Comparison of ENCODE assay signal across 16 cellular contexts in the genomic region with DNA sequence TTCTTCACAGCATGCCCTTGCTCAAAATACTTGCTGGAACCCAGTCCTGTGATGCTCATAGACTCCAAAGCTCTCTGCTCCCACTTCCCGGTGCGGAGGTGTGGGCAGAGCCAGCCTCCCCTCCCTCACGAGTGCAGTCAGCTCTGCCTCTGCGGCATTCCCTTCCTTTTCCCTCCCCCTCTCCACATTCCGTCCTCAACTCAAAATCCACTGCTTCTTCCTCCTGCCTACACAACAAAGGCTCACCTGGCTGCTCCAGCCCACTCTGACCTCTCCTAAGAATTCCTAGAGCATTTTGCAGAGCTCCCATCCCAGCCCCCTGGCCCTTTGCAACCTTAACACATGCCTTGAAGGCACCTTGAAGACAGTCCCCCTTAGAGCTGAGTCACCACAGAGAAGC.
DNase-seq lines count a peak whose midpoint lies in the region; ATAC-seq, FAIRE-seq and TF ChIP-seq lines count a peak whose summit lies in the region.
"Had no signal": no experiment of that assay in that cellular context is flagged by ENCODE, and none has a peak within 500 bp of the region (broad histone marks: within the 10 kb centered on the region; RNA-seq: fewer than 3 reads in every experiment).

No MANE protein-coding gene starts in this region.

- no peak overlapping the region for H2BK15ac ChIP-seq in H9 (ENCODE audit: low read depth, low read length)

- no peak for FAIRE-seq in keratinocyte (lab: Jason Lieb, UNC)
- FAIRE-seq in HepG2 (lab: Jason Lieb, UNC): no peak

- H3K27ac ChIP-seq in H9 (ENCODE audit: insufficient read length, low read depth, low read length) (no peak overlapping the region), keratinocyte (ENCODE audit: control insufficient read depth, insufficient read depth, low read length) (peak overlapping the region; percentile 94), HepG2 (ENCODE audit: extremely low read length, insufficient read depth, low read length) (no peak overlapping the region)

- no peaks in the 10 kb centered on the region; a peak in 1 of 7 replicates for H3K36me3 Mint-ChIP-seq in H9 (ENCODE audit: insufficient read depth in 1 of 3, low read depth in 3 of 3)
- H3K36me3 Mint-ChIP-seq in chondrocyte (ENCODE audit: low read depth): no peaks in the 10 kb centered on the region

- H2BK20ac ChIP-seq in H9 (ENCODE audit: low read depth, low read length, poor library complexity, severe bottlenecking): no peak overlapping the region

- H2AFZ ChIP-seq in H9 (ENCODE audit: low read length): no peak overlapping the region
- no peak overlapping the region for H2AFZ ChIP-seq in keratinocyte (ENCODE audit: control insufficient read depth, low read length)
- no peak overlapping the region for H2AFZ ChIP-seq in HepG2 (ENCODE audit: low read length)

- H3K27ac Mint-ChIP-seq in H9: peak overlapping the region; percentile 4 to 66 (median 34); a peak in 5 of 7 replicates
- H3K27ac Mint-ChIP-seq in chondrocyte (ENCODE audit: unreplicated experiment): peak overlapping the region; percentile 98
- H3K27ac Mint-ChIP-seq: activated T-helper 17 cell treated with anti-CD3 and anti-CD28 coated beads, Interleukin-2, amount 50 U/mL, for 72 hours; T-helper 17 cell had no signal

- in situ Hi-C loops in HepG2 (cut with HindIII; ENCODE audit: extremely low pct_ligation_motif_present, low pct_unique_long_range_greater_than_20kb): no loop called here

- H3K9me3 ChIP-seq in H9 (ENCODE audit: control insufficient read depth, low read depth, low read length) (no peaks in the 10 kb centered on the region), keratinocyte (ENCODE audit: control insufficient read depth, low read depth, low read length) (no peaks in the 10 kb centered on the region), skeletal muscle satellite cell (replicated peaks; ENCODE audit: low read length) (no peaks in the 10 kb centered on the region), HepG2 (ENCODE audit: low read length) (no peaks in the 10 kb centered on the region)
- H3K9me3 ChIP-seq: vagina had no signal

- H3K23ac ChIP-seq in H9 (ENCODE audit: insufficient read length, low read depth, low read length): no peak overlapping the region

- H3K36me3 ChIP-seq in keratinocyte (ENCODE audit: control insufficient read depth in 2 of 2, extremely low read depth in 1 of 2, insufficient read depth in 2 of 2, low read length in 2 of 2) (no peaks in the 10 kb centered on the region), skeletal muscle satellite cell (ENCODE audit: insufficient read depth, low read length) (no peaks in the 10 kb centered on the region), HepG2 (replicated peaks in 1 of 2; ENCODE audit: control insufficient read depth in 1 of 2, insufficient read depth in 2 of 2, low read length in 2 of 2) (no peaks in the 10 kb centered on the region)
- H3K36me3 ChIP-seq: vagina had no signal

- no peak overlapping the region for H3K56ac ChIP-seq in H9 (ENCODE audit: insufficient read length, low read depth, low read length)

- H3K4me3 Mint-ChIP-seq in H9 (no peak overlapping the region; a peak in 1 of 5 replicates), chondrocyte (ENCODE audit: unreplicated experiment) (no peak overlapping the region)
- H3K4me3 Mint-ChIP-seq: activated T-helper 17 cell treated with anti-CD3 and anti-CD28 coated beads, Interleukin-2, amount 50 U/mL, for 72 hours; T-helper 17 cell had no signal

- no peak overlapping the region for H4K5ac ChIP-seq in H9 (ENCODE audit: insufficient read length, low read depth, low read length)

- CTCF ChIA-PET in HepG2 (lab: Yijun Ruan, JAX; ENCODE audit: low intra/inter-chr PET ratio, low total read pairs): no interaction called here

- H3K14ac ChIP-seq in H9 (ENCODE audit: insufficient read depth, low read length): no peak overlapping the region

- no peak overlapping the region for H2AK5ac ChIP-seq in H9 (ENCODE audit: insufficient read length, low read length)

- TF ChIP-seq CTCF in H9 (conservative IDR thresholded peaks at IDR 0.05) (no peak), chondrocyte (IDR thresholded peaks at IDR 0.05) (no peak), keratinocyte (optimal IDR thresholded peaks at IDR 0.05 in 1 of 3, IDR thresholded peaks at IDR 0.05 in 1 of 3, conservative IDR thresholded peaks at IDR 0.05 in 1 of 3; ENCODE audit: extremely low read depth in 1 of 3, insufficient read depth in 2 of 3, low read length in 3 of 3) (no peak), HepG2 (CRISPR knock-in tag; IDR thresholded peaks at IDR 0.05) (no peak)

- no peaks in the 10 kb centered on the region for H3K23me2 ChIP-seq in H9 (ENCODE audit: insufficient read length, low read depth, low read length, poor library complexity, severe bottlenecking)

- H3K4me1 ChIP-seq in H9 (ENCODE audit: insufficient read depth, low read length) (no peaks in the 10 kb centered on the region), keratinocyte (ENCODE audit: control insufficient read depth, extremely low read depth, insufficient read depth, low read length) (peaks cover 83% of the 10 kb centered on the region), skeletal muscle satellite cell (ENCODE audit: control insufficient read depth, insufficient read depth, low read length) (peaks cover 51% of the 10 kb centered on the region), HepG2 (ENCODE audit: insufficient read depth, low read length) (no peaks in the 10 kb centered on the region)

- H3K79me2 ChIP-seq in H9 (ENCODE audit: insufficient read depth, low read length) (no peaks in the 10 kb centered on the region), keratinocyte (ENCODE audit: control insufficient read depth, insufficient read depth, low read length) (no peaks in the 10 kb centered on the region), HepG2 (ENCODE audit: insufficient read depth, low read length) (no peaks in the 10 kb centered on the region)

- no peak overlapping the region for H3K18ac ChIP-seq in H9 (ENCODE audit: insufficient read length, low read depth, low read length)

- no peak overlapping the region for H3T11ph ChIP-seq in H9 (ENCODE audit: low read length)

- WGBS in H9 (ENCODE audit: extremely low coverage, insufficient read length, low lambda C conversion rate): no CpG with 5 or more reads among the region's 5 CpGs
- 11% methylated on average over 5 of the region's 5 CpGs for WGBS in HepG2 (ENCODE audit: low lambda C conversion rate)

- DNase-seq in H9: peak; percentile 50
- DNase-seq in chondrocyte (ENCODE audit: low spot score): no peak
- DNase-seq in keratinocyte (ENCODE audit: low read depth, low spot score): no peak
- DNase-seq in NCI-H748 treated with DMSO at 0.1 percent for 48 hours (lab: John Stamatoyannopoulos, UW): no peak
- no peak for DNase-seq in HepG2 (ENCODE audit: low spot score)
- DNase-seq in middle frontal gyrus (ENCODE audit: extremely low spot score, low spot score): no peak
- DNase-seq: central memory CD4-positive, alpha-beta T cell; effector CD8-positive, alpha-beta T cell; NCI-H187; NCI-H345; stimulated activated naive CD4-positive, alpha-beta T cell; T-helper 17 cell had no signal

- no peaks in the 10 kb centered on the region for H4K20me1 ChIP-seq in H9 (ENCODE audit: control insufficient read depth, insufficient read depth, insufficient read length)
- H4K20me1 ChIP-seq in keratinocyte (ENCODE audit: control insufficient read depth, extremely low read depth, insufficient read depth, low read length): no peaks in the 10 kb centered on the region
- no peaks in the 10 kb centered on the region for H4K20me1 ChIP-seq in HepG2 (ENCODE audit: insufficient read depth, low read length)

- no peak overlapping the region for H2BK5ac ChIP-seq in H9 (ENCODE audit: insufficient read length, low read length)

- dilution Hi-C loops in keratinocyte (cut with MboI; ENCODE audit: extremely low pct_ligation_motif_present, low sequenced_read_pairs): loop anchor here (5.0 kb wide), 1 partner anchor 40 kb away; no protein-coding TSS in a partner anchor

- H3K79me1 ChIP-seq in H9 (ENCODE audit: insufficient read depth, low read depth, low read length, poor library complexity, severe bottlenecking): no peaks in the 10 kb centered on the region

- TF ChIP-seq RAD21 in HepG2 (CRISPR knock-in tag; IDR thresholded peaks at IDR 0.05): no peak

- POLR2A ChIA-PET in HepG2 (lab: Yijun Ruan, JAX): no interaction called here

- H4K91ac ChIP-seq in H9 (ENCODE audit: insufficient read length, low read depth, low read length): no peak overlapping the region

- intact Hi-C loops in HepG2 (cut with micrococcal nuclease; ENCODE audit: unreplicated experiment): no loop called here

- no peak for TF ChIP-seq EP300 in HepG2 (IDR thresholded peaks at IDR 0.05; ENCODE audit: low read depth in 2 of 2, low read length in 2 of 2)
- TF ChIP-seq EP300 in HepG2 (CRISPR knock-in tag; IDR thresholded peaks at IDR 0.05; ENCODE audit: borderline replicate concordance): no peak

- no TSS peak for BruUV-seq in HepG2 (replicated peaks; lab: Mats Ljungman, UMichigan)

- H3K27me3 ChIP-seq in H9 (ENCODE audit: insufficient read depth, low read length): no peaks in the 10 kb centered on the region
- H3K27me3 ChIP-seq in keratinocyte (ENCODE audit: control insufficient read depth, extremely low read depth, insufficient read depth, low read length): no peaks in the 10 kb centered on the region
- H3K27me3 ChIP-seq in skeletal muscle satellite cell (ENCODE audit: control insufficient read depth, insufficient read depth, low read length): no peaks in the 10 kb centered on the region
- H3K27me3 ChIP-seq in HepG2 (ENCODE audit: control insufficient read depth in 1 of 2, insufficient read depth in 2 of 2, low read length in 2 of 2): no peaks in the 10 kb centered on the region; a peak in 2 of 5 replicates
- H3K27me3 ChIP-seq: vagina had no signal

- H3K4me2 ChIP-seq in H9 (ENCODE audit: insufficient read depth, insufficient read length, low read length): no peak overlapping the region
- peak overlapping the region; percentile 92 for H3K4me2 ChIP-seq in keratinocyte (ENCODE audit: control insufficient read depth, extremely low read depth, insufficient read depth, low read depth, low read length)
- no peak overlapping the region for H3K4me2 ChIP-seq in skeletal muscle satellite cell (ENCODE audit: low read length)
- no peak overlapping the region for H3K4me2 ChIP-seq in HepG2 (ENCODE audit: low read depth, low read length)

- peaks cover 41 to 49% of the 10 kb centered on the region in 2 experiments for H3K4me1 Mint-ChIP-seq in H9
- peaks cover 77% of the 10 kb centered on the region for H3K4me1 Mint-ChIP-seq in chondrocyte (ENCODE audit: low read depth)

- no peak overlapping the region for H2BK12ac ChIP-seq in H9 (ENCODE audit: insufficient read length, low read depth, low read length)

- no peak for TF ChIP-seq POLR2A in HepG2 (IDR thresholded peaks at IDR 0.05; ENCODE audit: insufficient read depth in 1 of 2, low read depth in 2 of 2, low read length in 2 of 2)

- no peak for ATAC-seq in HepG2
- no peak for ATAC-seq in GM18858 (IDR thresholded peaks at IDR 0.05; ENCODE audit: unreplicated experiment)
- ATAC-seq: activated T-helper 17 cell treated with anti-CD3 and anti-CD28 coated beads, Interleukin-2, amount 50 U/mL, for 72 hours; T-helper 17 cell had no signal

- H4K8ac ChIP-seq in H9 (replicated peaks; ENCODE audit: insufficient read length, low read depth, low read length): no peak overlapping the region

- H3K4me3 ChIP-seq in keratinocyte (ENCODE audit: control insufficient read depth in 2 of 3, extremely low read depth in 1 of 3, insufficient read depth in 2 of 3, low read depth in 1 of 3, low read length in 3 of 3) (no peak overlapping the region), skeletal muscle satellite cell (ENCODE audit: low read length) (no peak overlapping the region), HepG2 (replicated peaks in 1 of 3; ENCODE audit: insufficient read depth in 1 of 3, low read depth in 2 of 3, low read length in 3 of 3) (no peak overlapping the region)
- H3K4me3 ChIP-seq: vagina had no signal

- H3K9ac ChIP-seq in H9 (ENCODE audit: extremely low read depth, insufficient read length, low read length) (no peak overlapping the region), keratinocyte (ENCODE audit: control insufficient read depth, extremely low read depth, insufficient read depth, low read length) (peak overlapping the region; percentile 86), skeletal muscle satellite cell (ENCODE audit: low read depth, low read length) (peak overlapping the region; percentile 90), HepG2 (ENCODE audit: insufficient read depth, low read depth, low read length) (no peak overlapping the region)

- H3K9me3 Mint-ChIP-seq in H9 (no peaks in the 10 kb centered on the region), chondrocyte (ENCODE audit: low read depth) (no peaks in the 10 kb centered on the region)
- H3K9me3 Mint-ChIP-seq: activated T-helper 17 cell treated with anti-CD3 and anti-CD28 coated beads, Interleukin-2, amount 50 U/mL, for 72 hours had no signal

- H3K27me3 Mint-ChIP-seq in H9 (ENCODE audit: low read depth) (no peaks in the 10 kb centered on the region; the same call in 1 of the 2 replicates), chondrocyte (ENCODE audit: low read depth) (no peaks in the 10 kb centered on the region)

- no peak overlapping the region for H3K4ac ChIP-seq in H9 (ENCODE audit: low read depth, low read length)

- no peaks in the 10 kb centered on the region for H3K9me1 ChIP-seq in keratinocyte (ENCODE audit: control insufficient read depth, extremely low read depth, insufficient read depth, low read length)

- H2BK120ac ChIP-seq in H9 (ENCODE audit: low read depth, low read length, poor library complexity, severe bottlenecking): no peak overlapping the region

Comparison
In these comparisons a context has a peak if more than half of its experiments do, and no peak if none do; other contexts are left out.
1. H3K9ac ChIP-seq: peak in keratinocyte (single experiment) and skeletal muscle satellite cell (single experiment); none in H9 (single experiment) and HepG2 (single experiment).